Comparison of ENCODE assay signal across 33 cellular contexts in genomic region chr6:79115557-79115956, GRCh38.
"Had no signal": no experiment of that assay in that cellular context is flagged by ENCODE, and none has a peak within 500 bp of the region (broad histone marks: within the 10 kb centered on the region; RNA-seq: fewer than 3 reads in every experiment).

No MANE protein-coding gene starts in this region.

- H3K27ac Mint-ChIP-seq: activated B cell treated with CpG ODN at 0.5 μM for 24 hours; activated CD4-positive, alpha-beta memory T cell treated with anti-CD3 and anti-CD28 coated beads for 36 hours; activated CD4-positive, alpha-beta T cell treated with anti-CD3 and anti-CD28 coated beads, Interleukin-2, amount 10 ng/mL, durations not matched to agents 24 days and 14 days; activated CD8-positive, alpha-beta memory T cell treated with anti-CD3 and anti-CD28 coated beads, Interleukin-2, amount 10 ng/mL, durations not matched to agents 7 days and 5 days; activated CD8-positive, alpha-beta T cell treated with anti-CD3 and anti-CD28 coated beads, Interleukin-2, amount 10 ng/mL, durations not matched to agents 7 days and 5 days; activated naive CD4-positive, alpha-beta T cell treated with anti-CD3 and anti-CD28 coated beads for 36 hours; activated naive CD4-positive, alpha-beta T cell treated with anti-CD3 and anti-CD28 coated beads, Interleukin-2, amount 50 U/mL, for 24 hours; activated naive CD8-positive, alpha-beta T cell treated with anti-CD3 and anti-CD28 coated beads for 36 hours; activated naive CD8-positive, alpha-beta T cell treated with anti-CD3 and anti-CD28 coated beads, Interleukin-2, amount 50 U/mL, for 24 hours; activated T-helper 1 cell treated with anti-CD3 and anti-CD28 coated beads, Interleukin-12 subunit alpha, Interleukin-12 subunit beta, Interleukin-2, Interleukin-4 antibody, amounts not matched to agents 30 ng/mL and 10 ng/mL and 1 ng/mL, durations not matched to agents 14 hours and 24 hours and 36 hours; activated T-helper 2 cell treated with anti-CD3 and anti-CD28 coated beads, Interferon-gamma antibody, Interleukin-2, Interleukin-4, amounts not matched to agents 10 μg/mL and 5 μg/mL and 100 μg/mL, durations not matched to agents 14 hours and 24 hours and 36 hours; effector memory CD8-positive, alpha-beta T cell; T-helper 17 cell; T-helper 2 cell treated with Interferon-gamma antibody and Interleukin-4, amounts not matched to agents 5 μg/mL and 100 μg/mL, for 36 hours had no signal

- H3K4me3 ChIP-seq: adrenal gland, body of pancreas, esophagus muscularis mucosa had no signal

- H3K27me3 ChIP-seq: adrenal gland, body of pancreas, esophagus muscularis mucosa had no signal

- H3K27ac ChIP-seq: adrenal gland, body of pancreas, esophagus muscularis mucosa, WERI-Rb-1 had no signal

- ATAC-seq: activated CD4-positive, CD25-positive, alpha-beta regulatory T cell treated with anti-CD3 and anti-CD28 coated beads, Interleukin-2, amount 50 U/mL, for 24 hours; activated CD8-positive, alpha-beta memory T cell treated with anti-CD3 and anti-CD28 coated beads, Interleukin-2, amount 10 ng/mL, durations not matched to agents 7 days and 5 days; activated CD8-positive, alpha-beta T cell treated with anti-CD3 and anti-CD28 coated beads, Interleukin-2, amount 10 ng/mL, durations not matched to agents 7 days and 5 days; activated naive CD8-positive, alpha-beta T cell treated with anti-CD3 and anti-CD28 coated beads, Interleukin-2, amount 50 U/mL, for 24 hours; body of pancreas; effector memory CD8-positive, alpha-beta T cell; T-helper 17 cell had no signal

- H3K9me3 ChIP-seq: adrenal gland, body of pancreas, esophagus muscularis mucosa had no signal

- H3K4me3 Mint-ChIP-seq: activated B cell treated with CpG ODN at 0.5 μM for 24 hours; activated CD4-positive, alpha-beta memory T cell treated with anti-CD3 and anti-CD28 coated beads for 36 hours; activated CD4-positive, alpha-beta T cell treated with anti-CD3 and anti-CD28 coated beads, Interleukin-2, amount 10 ng/mL, durations not matched to agents 24 days and 14 days; activated CD8-positive, alpha-beta memory T cell treated with anti-CD3 and anti-CD28 coated beads, Interleukin-2, amount 10 ng/mL, durations not matched to agents 7 days and 5 days; activated CD8-positive, alpha-beta T cell treated with anti-CD3 and anti-CD28 coated beads, Interleukin-2, amount 10 ng/mL, durations not matched to agents 7 days and 5 days; activated naive CD4-positive, alpha-beta T cell treated with anti-CD3 and anti-CD28 coated beads for 36 hours; activated naive CD4-positive, alpha-beta T cell treated with anti-CD3 and anti-CD28 coated beads, Interleukin-2, amount 50 U/mL, for 24 hours; activated naive CD8-positive, alpha-beta T cell treated with anti-CD3 and anti-CD28 coated beads for 36 hours; activated naive CD8-positive, alpha-beta T cell treated with anti-CD3 and anti-CD28 coated beads, Interleukin-2, amount 50 U/mL, for 24 hours; activated T-helper 1 cell treated with anti-CD3 and anti-CD28 coated beads, Interleukin-12 subunit alpha, Interleukin-12 subunit beta, Interleukin-2, Interleukin-4 antibody, amounts not matched to agents 30 ng/mL and 10 ng/mL and 1 ng/mL, durations not matched to agents 14 hours and 24 hours and 36 hours; effector memory CD8-positive, alpha-beta T cell; T-helper 17 cell; T-helper 2 cell treated with Interferon-gamma antibody and Interleukin-4, amounts not matched to agents 5 μg/mL and 100 μg/mL, for 36 hours had no signal

- H3K36me3 ChIP-seq: adrenal gland, esophagus muscularis mucosa, WERI-Rb-1 had no signal

- DNase-seq: activated B cell treated with CpG ODN at 0.5 μM for 24 hours; activated CD4-positive, alpha-beta memory T cell treated with anti-CD3 and anti-CD28 coated beads for 36 hours; activated CD4-positive, alpha-beta T cell treated with anti-CD3 and anti-CD28 coated beads, Interleukin-2, amount 10 ng/mL, durations not matched to agents 24 days and 14 days; activated CD8-positive, alpha-beta memory T cell treated with anti-CD3 and anti-CD28 coated beads, Interleukin-2, amount 10 ng/mL, durations not matched to agents 7 days and 5 days; activated CD8-positive, alpha-beta memory T cell treated with anti-CD3 and anti-CD28 coated beads, Interleukin-2, amount 50 U/mL, for 4 hours; activated CD8-positive, alpha-beta T cell treated with anti-CD3 and anti-CD28 coated beads, Interleukin-2, amount 10 ng/mL, durations not matched to agents 7 days and 5 days; activated effector memory CD4-positive, alpha-beta T cell treated with anti-CD3 and anti-CD28 coated beads, Interleukin-2, amount 50 U/mL, for 16 hours; activated naive CD4-positive, alpha-beta T cell treated with anti-CD3 and anti-CD28 coated beads for 36 hours; activated naive CD8-positive, alpha-beta T cell treated with anti-CD3 and anti-CD28 coated beads for 36 hours; activated naive CD8-positive, alpha-beta T cell treated with anti-CD3 and anti-CD28 coated beads, Interleukin-2, amount 50 U/mL, for 24 hours; activated T-cell treated with anti-CD3 and anti-CD28 coated beads, Interleukin-2, amount 50 U/mL, for 1 hour; activated T-cell treated with anti-CD3 and anti-CD28 coated beads, Interleukin-2, amount 50 U/mL, for 48 hours; adrenal gland; amygdala; aorta; body of pancreas; caudate nucleus; cortex of kidney; dermis blood vessel endothelial cell; effector CD4-positive, alpha-beta T cell; effector memory CD8-positive, alpha-beta T cell; erythroblast; foreskin melanocyte; T-helper 1 cell; T-helper 17 cell; T1000; WERI-Rb-1 had no signal

- H3K36me3 Mint-ChIP-seq: activated CD4-positive, alpha-beta memory T cell treated with anti-CD3 and anti-CD28 coated beads for 36 hours; activated CD8-positive, alpha-beta memory T cell treated with anti-CD3 and anti-CD28 coated beads, Interleukin-2, amount 10 ng/mL, durations not matched to agents 7 days and 5 days; activated naive CD4-positive, alpha-beta T cell treated with anti-CD3 and anti-CD28 coated beads, Interleukin-2, amount 50 U/mL, for 24 hours; activated naive CD8-positive, alpha-beta T cell treated with anti-CD3 and anti-CD28 coated beads for 36 hours had no signal

- H3K4me1 Mint-ChIP-seq: activated B cell treated with CpG ODN at 0.5 μM for 24 hours; activated naive CD4-positive, alpha-beta T cell treated with anti-CD3 and anti-CD28 coated beads, Interleukin-2, amount 50 U/mL, for 24 hours; activated naive CD8-positive, alpha-beta T cell treated with anti-CD3 and anti-CD28 coated beads for 36 hours; activated naive CD8-positive, alpha-beta T cell treated with anti-CD3 and anti-CD28 coated beads, Interleukin-2, amount 50 U/mL, for 24 hours; T-helper 17 cell had no signal

- H3K4me1 ChIP-seq: adrenal gland, body of pancreas, esophagus muscularis mucosa had no signal

- H3K9me3 Mint-ChIP-seq: activated B cell treated with CpG ODN at 0.5 μM for 24 hours; activated CD4-positive, alpha-beta memory T cell treated with anti-CD3 and anti-CD28 coated beads for 36 hours; activated CD4-positive, alpha-beta T cell treated with anti-CD3 and anti-CD28 coated beads, Interleukin-2, amount 10 ng/mL, durations not matched to agents 24 days and 14 days; activated naive CD4-positive, alpha-beta T cell treated with anti-CD3 and anti-CD28 coated beads for 36 hours; activated naive CD8-positive, alpha-beta T cell treated with anti-CD3 and anti-CD28 coated beads for 36 hours; activated naive CD8-positive, alpha-beta T cell treated with anti-CD3 and anti-CD28 coated beads, Interleukin-2, amount 50 U/mL, for 24 hours; activated T-helper 1 cell treated with anti-CD3 and anti-CD28 coated beads, Interleukin-12 subunit alpha, Interleukin-12 subunit beta, Interleukin-2, Interleukin-4 antibody, amounts not matched to agents 30 ng/mL and 10 ng/mL and 1 ng/mL, durations not matched to agents 14 hours and 24 hours and 36 hours; activated T-helper 2 cell treated with anti-CD3 and anti-CD28 coated beads, Interferon-gamma antibody, Interleukin-2, Interleukin-4, amounts not matched to agents 10 μg/mL and 5 μg/mL and 100 μg/mL, durations not matched to agents 14 hours and 24 hours and 36 hours; effector memory CD8-positive, alpha-beta T cell; T-helper 2 cell treated with Interferon-gamma antibody and Interleukin-4, amounts not matched to agents 5 μg/mL and 100 μg/mL, for 36 hours had no signal
